In genomic region chr1:31297273-31298247, GRCh38 we compare ENCODE assay signal across 8 cellular contexts. TPM values are rescaled to one million over a fixed set of nuclear protein-coding genes. Genes with fewer than 3 reads are reported as not detected.
A peak's percentile ranks its signal among the peaks of the same experiment; 100 is the strongest.
DNase-seq lines count a peak whose midpoint lies in the region; FAIRE-seq and TF ChIP-seq lines count a peak whose summit lies in the region.

No MANE protein-coding gene starts in this region.

- H2AFZ ChIP-seq in GM23248 (peak overlapping the region; percentile 83), SK-N-SH (ENCODE audit: low read depth) (peak overlapping the region; percentile 86)

- peak overlapping the region; percentile 91 for H3K4me3 ChIP-seq in BJ (ENCODE audit: low read depth, low read length)
- peak overlapping the region; percentile 93 for H3K4me3 ChIP-seq in GM23248
- H3K4me3 ChIP-seq in SK-N-SH (ENCODE audit: low read depth in 2 of 2, low read length in 1 of 2): peak overlapping the region; percentile 88 to 95
- peak overlapping the region; percentile 72 to 96 (median 86) for H3K4me3 ChIP-seq in skin epidermis

- H3K9me2 ChIP-seq in GM23248 (ENCODE audit: insufficient read depth) (no peaks in the 10 kb centered on the region), SK-N-SH (no peaks in the 10 kb centered on the region)

- peaks cover 17% of the 10 kb centered on the region for H3K4me1 ChIP-seq in GM23248 (ENCODE audit: insufficient read depth)
- peaks cover 5 to 16% of the 10 kb centered on the region in 2 experiments; a peak in 2 of 4 replicates for H3K4me1 ChIP-seq in SK-N-SH (ENCODE audit: control insufficient read depth in 1 of 2, insufficient read depth in 2 of 2, low read depth in 1 of 2, low read length in 1 of 2)

- H3K4me2 ChIP-seq in GM23248 (ENCODE audit: unreplicated experiment) (peak overlapping the region; percentile 87), SK-N-SH (peak overlapping the region; percentile 97)

- TF ChIP-seq EP300 in SK-N-SH (IDR thresholded peaks at IDR 0.05; ENCODE audit: borderline replicate concordance in 1 of 2, low read depth in 1 of 2, low read length in 1 of 2): no peak

- H3K27ac ChIP-seq in GM23248 (peak overlapping the region; percentile 90), SK-N-SH (ENCODE audit: low read depth in 2 of 2, low read length in 1 of 2) (peak overlapping the region; percentile 54 to 66), skin epidermis (peak overlapping the region; percentile 77 to 97 (median 90))

- DNase-seq in BJ (ENCODE audit: low read depth) (no peak), GM23248 (peak; percentile 73), SK-N-SH (peak; percentile 26), glutamatergic neuron (peak; percentile 24), HuH-7 (ENCODE audit: low spot score) (no peak), D721Med (ENCODE audit: insufficient read length, low spot score) (no peak)
- DNase-seq in stimulated activated CD4-positive, alpha-beta T cell treated with anti-CD3 and anti-CD28 coated beads, Interleukin-12 subunit alpha, Interleukin-12 subunit beta, amount 100 ng/mL, for 4 hours: no peak

- H3K27me3 ChIP-seq in BJ (ENCODE audit: control insufficient read depth, insufficient read depth, low read length) (no peaks in the 10 kb centered on the region), GM23248 (replicated peaks; ENCODE audit: insufficient read depth) (no peaks in the 10 kb centered on the region), SK-N-SH (ENCODE audit: insufficient read depth) (no peaks in the 10 kb centered on the region)

- POLR2A ChIA-PET in BJ (lab: Charles Lee): interaction anchor here (0.7 to 0.8 kb wide), 2 partner anchors 9 to 79 kb away, joined by 3 to 6 read pairs; no protein-coding TSS in a partner anchor
- POLR2A ChIA-PET in SK-N-SH (lab: Yijun Ruan, JAX): interaction anchor here (1.0 to 1.3 kb wide), 4 partner anchors 10 to 108 kb away, joined by 3 to 4 read pairs (median 4); partner anchors contain the start of gene NKAIN1

- no peak overlapping the region for H3K27ac Mint-ChIP-seq in glutamatergic neuron (ENCODE audit: unreplicated experiment)

- H3K4me1 Mint-ChIP-seq in glutamatergic neuron (ENCODE audit: low read depth, unreplicated experiment): peaks cover 14% of the 10 kb centered on the region

- no peak for FAIRE-seq in D721Med (lab: Jason Lieb, UNC)

- no peaks in the 10 kb centered on the region for H3K9me3 ChIP-seq in GM23248 (ENCODE audit: low read depth)
- H3K9me3 ChIP-seq in SK-N-SH: no peaks in the 10 kb centered on the region

- in situ Hi-C loops in GM23248 (cut with MboI): no loop called here

- no peaks in the 10 kb centered on the region for H3K36me3 Mint-ChIP-seq in glutamatergic neuron (ENCODE audit: unreplicated experiment)

- WGBS in GM23248 (ENCODE audit: low coverage in 1 of 2, low lambda C conversion rate in 2 of 2, missing lambda C conversion rate in 2 of 2), 2 experiments: 1 to 4% methylated on average over 23 of the region's 23 CpGs
- WGBS in SK-N-SH (ENCODE audit: low lambda C conversion rate): 7% methylated on average over 18 of the region's 23 CpGs

- peak overlapping the region; percentile 96 for H3K9ac ChIP-seq in GM23248
- H3K9ac ChIP-seq in SK-N-SH: peak overlapping the region; percentile 91

- peaks cover 1% of the 10 kb centered on the region; the same call in 1 of the 2 replicates for H4K20me1 ChIP-seq in GM23248 (ENCODE audit: insufficient read depth)
- no peaks in the 10 kb centered on the region for H4K20me1 ChIP-seq in SK-N-SH (ENCODE audit: insufficient read depth)

- H3K9me3 Mint-ChIP-seq in glutamatergic neuron (ENCODE audit: unreplicated experiment): no peaks in the 10 kb centered on the region

- TF ChIP-seq RAD21 in SK-N-SH (IDR thresholded peaks at IDR 0.05; ENCODE audit: low read length): no peak

- H3F3A ChIP-seq in GM23248 (ENCODE audit: insufficient read depth) (peaks cover 11% of the 10 kb centered on the region), SK-N-SH (replicated peaks; ENCODE audit: insufficient read depth) (no peaks in the 10 kb centered on the region)

- H3K79me2 ChIP-seq in GM23248 (ENCODE audit: insufficient read depth) (peaks cover 94% of the 10 kb centered on the region), SK-N-SH (ENCODE audit: insufficient read depth) (peaks cover 85% of the 10 kb centered on the region)

- no peak overlapping the region for H3K4me3 Mint-ChIP-seq in glutamatergic neuron (ENCODE audit: unreplicated experiment)

- H3K27me3 Mint-ChIP-seq in glutamatergic neuron (ENCODE audit: unreplicated experiment): no peaks in the 10 kb centered on the region

- H3K36me3 ChIP-seq in BJ (ENCODE audit: control insufficient read depth, insufficient read depth, low read length) (0 out of 2 replicates have a peak, but pooled peaks cover 1% of the 10 kb centered on the region), GM23248 (ENCODE audit: low read depth) (peaks cover 7% of the 10 kb centered on the region; the same call in 1 of the 2 replicates), SK-N-SH (replicated peaks in 1 of 2; ENCODE audit: control insufficient read depth in 1 of 2, insufficient read depth in 2 of 2, low read length in 1 of 2) (peaks cover 6 to 9% of the 10 kb centered on the region in 2 experiments)

- no peak for TF ChIP-seq CTCF in BJ (IDR thresholded peaks at IDR 0.05; ENCODE audit: insufficient read depth, low read depth, low read length)
- TF ChIP-seq CTCF in SK-N-SH (IDR thresholded peaks at IDR 0.05): no peak
- TF ChIP-seq CTCF in glutamatergic neuron (IDR thresholded peaks at IDR 0.05; ENCODE audit: partially characterized antibody, unreplicated experiment): no peak
- TF ChIP-seq CTCF in D721Med (IDR thresholded peaks at IDR 0.05; ENCODE audit: insufficient read depth, missing control alignments): no peak

- CTCF ChIA-PET in BJ (lab: Yijun Ruan, JAX) (interaction anchor here (0.6 to 1.5 kb wide), 6 partner anchors 9 to 1176 kb away, joined by 3 to 7 read pairs (median 3); no protein-coding TSS in a partner anchor), SK-N-SH (lab: Yijun Ruan, JAX) (interaction anchor here (1.0 to 3.0 kb wide), 5 partner anchors 9 to 116 kb away, joined by 3 to 30 read pairs (median 4); no protein-coding TSS in a partner anchor)

TF ChIP-seq in SK-N-SH, 30 proteins besides CTCF, POLR2A, EP300 and RAD21 (continues in another document):
- TF ChIP-seq GATA2 (CRISPR knock-in tag; IDR thresholded peaks at IDR 0.05) (no peak), CHD2 (IDR thresholded peaks at IDR 0.05; ENCODE audit: low read length, partially characterized antibody) (no peak), EZH2phosphoT487 (IDR thresholded peaks at IDR 0.05; ENCODE audit: borderline replicate concordance, low read depth) (no peak), SMC3 (IDR thresholded peaks at IDR 0.05; ENCODE audit: low read depth, low read length) (no peak), REST (IDR thresholded peaks at IDR 0.05; ENCODE audit: low read depth, low read length) (no peak), NFIC (IDR thresholded peaks at IDR 0.05; ENCODE audit: borderline replicate concordance) (no peak), POLR2AphosphoS5 (IDR thresholded peaks at IDR 0.05; ENCODE audit: low read depth, low read length) (no peak)

RNA-seq across cellular contexts. Expression of gene ZCCHC17, which starts 0.7 kb away (rescaled TPM):
- 39.2 and 51.0 TPM in 2 replicates for polyA plus RNA-seq in BJ (2011; rRNA removed)
- polyA minus RNA-seq in BJ (2011; rRNA and poly(A)+ RNA removed): 9.9 and 12.1 TPM in 2 replicates
- 32.2 and 34.8 TPM in 2 replicates for total RNA-seq in GM23248 (2014; rRNA removed; shearing (Covaris generic))
- 65.6 and 66.8 TPM in 2 replicates for polyA plus RNA-seq in GM23248 (2016; fragmentation: Nextera tagmentation; extraction: Ambion mirVana)
- 25.8 and 33.8 TPM in 2 replicates for polyA plus RNA-seq in SK-N-SH (2012; rRNA removed)
- polyA plus RNA-seq in SK-N-SH (2012; cell fraction: cytosol; rRNA removed): 37.5 and 39.2 TPM in 2 replicates
- 10.7 and 16.7 TPM in 2 replicates for polyA plus RNA-seq in SK-N-SH (2012; cell fraction: nucleus; rRNA removed)
- total RNA-seq in glutamatergic neuron (ENCODE audit: unreplicated experiment): 64.5 TPM

RNA-seq across cellular contexts. Expression of gene SNRNP40, which starts 1.0 kb away (rescaled TPM):
- polyA plus RNA-seq in BJ (2011; rRNA removed): 42.1 and 55.2 TPM in 2 replicates
- 45.5 and 57.3 TPM in 2 replicates for polyA minus RNA-seq in BJ (2011; rRNA and poly(A)+ RNA removed)
- total RNA-seq in GM23248 (2014; rRNA removed; shearing (Covaris generic)): 38.7 and 57.6 TPM in 2 replicates
- 51.5 and 51.9 TPM in 2 replicates for polyA plus RNA-seq in GM23248 (2016; fragmentation: Nextera tagmentation; extraction: Ambion mirVana)
- polyA plus RNA-seq in SK-N-SH (2012; rRNA removed): 46.7 and 53.3 TPM in 2 replicates
- 41.8 and 47.9 TPM in 2 replicates for polyA plus RNA-seq in SK-N-SH (2012; cell fraction: cytosol; rRNA removed)
- 30.1 and 44.6 TPM in 2 replicates for polyA plus RNA-seq in SK-N-SH (2012; cell fraction: nucleus; rRNA removed)
- total RNA-seq in glutamatergic neuron (ENCODE audit: unreplicated experiment): 68.0 TPM

RNA-seq across cellular contexts. Expression of gene NKAIN1, which starts 57.9 kb away (rescaled TPM):
- polyA plus RNA-seq in BJ (2011; rRNA removed): 0.07 and 0.17 TPM in 2 replicates
- polyA minus RNA-seq in BJ (2011; rRNA and poly(A)+ RNA removed): not detected in 2 replicates
- 0.11 TPM in 1 of 2 replicates, not detected in the other for total RNA-seq in GM23248 (2014; rRNA removed; shearing (Covaris generic))
- polyA plus RNA-seq in GM23248 (2016; fragmentation: Nextera tagmentation; extraction: Ambion mirVana): not detected in 2 replicates
- 0.54 and 0.96 TPM in 2 replicates for polyA plus RNA-seq in SK-N-SH (2012; rRNA removed)
- 0.58 and 1.3 TPM in 2 replicates for polyA plus RNA-seq in SK-N-SH (2012; cell fraction: cytosol; rRNA removed)
- polyA plus RNA-seq in SK-N-SH (2012; cell fraction: nucleus; rRNA removed): 0.22 and 0.32 TPM in 2 replicates
- 263 TPM for total RNA-seq in glutamatergic neuron (ENCODE audit: unreplicated experiment)

Comparison
In these comparisons a context has a peak if more than half of its experiments do, and no peak if none do; other contexts are left out.
1. DNase-seq: peak in GM23248 (single experiment), SK-N-SH (single experiment) and glutamatergic neuron (single experiment); none in BJ (single experiment), stimulated activated CD4-positive, alpha-beta T cell treated with anti-CD3 and anti-CD28 coated beads, Interleukin-12 subunit alpha, Interleukin-12 subunit beta, amount 100 ng/mL, for 4 hours (single experiment), HuH-7 (single experiment) and D721Med (single experiment).
2. Peak in every context shown above with its lines, with median percentiles within 50 percentile points of each other: H3K4me3 ChIP-seq and H3K27ac ChIP-seq.